1 cellular context compared by ENCODE assay signal in the genomic region with DNA sequence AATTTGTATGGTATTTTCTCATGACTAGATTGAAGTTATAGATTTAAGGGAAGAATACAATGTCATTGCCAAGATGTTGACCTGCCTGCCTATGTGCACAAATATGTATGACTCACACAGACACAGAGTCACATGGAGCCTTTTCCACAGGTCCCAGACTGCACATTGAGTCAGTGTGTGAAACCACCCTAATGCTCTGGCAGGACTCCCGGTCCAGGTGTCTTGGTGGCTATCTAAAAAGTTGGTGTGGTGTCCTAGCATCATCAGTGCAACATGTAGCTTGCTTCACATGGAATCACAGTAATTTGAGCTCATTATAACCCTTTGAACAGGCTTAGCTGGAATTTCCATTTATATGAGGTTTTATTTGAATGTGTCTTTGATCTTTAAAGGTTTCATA.
TF ChIP-seq lines count a peak whose summit lies in the region.

No MANE protein-coding gene starts in this region.

TF ChIP-seq in IMR-90, 13 proteins besides CTCF, POLR2A, EP300 and RAD21:
- TF ChIP-seq, protein P1, sequence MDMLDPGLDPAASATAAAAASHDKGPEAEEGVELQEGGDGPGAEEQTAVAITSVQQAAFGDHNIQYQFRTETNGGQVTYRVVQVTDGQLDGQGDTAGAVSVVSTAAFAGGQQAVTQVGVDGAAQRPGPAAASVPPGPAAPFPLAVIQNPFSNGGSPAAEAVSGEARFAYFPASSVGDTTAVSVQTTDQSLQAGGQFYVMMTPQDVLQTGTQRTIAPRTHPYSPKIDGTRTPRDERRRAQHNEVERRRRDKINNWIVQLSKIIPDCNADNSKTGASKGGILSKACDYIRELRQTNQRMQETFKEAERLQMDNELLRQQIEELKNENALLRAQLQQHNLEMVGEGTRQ (IDR thresholded peaks at IDR 0.05; ENCODE audit: low read depth, low read length) = peak; percentile 34; the same call in 1 of the 2 replicates
- TF ChIP-seq BHLHE40 (IDR thresholded peaks at IDR 0.05; ENCODE audit: low read depth, low read length) (no peak), RFX5 (IDR thresholded peaks at IDR 0.05; ENCODE audit: low read depth, low read length) (no peak), MAFK (IDR thresholded peaks at IDR 0.05; ENCODE audit: low read depth, low read length) (no peak)
